Comparison of ENCODE assay signal across 24 cellular contexts in genomic region chr2:74564222-74564621, GRCh38. TPM values are rescaled to one million over a fixed set of nuclear protein-coding genes. Genes with fewer than 3 reads are reported as not detected.
DNase-seq lines count a peak whose midpoint lies in the region; ATAC-seq, FAIRE-seq and TF ChIP-seq lines count a peak whose summit lies in the region.
"Had no signal": no experiment of that assay in that cellular context is flagged by ENCODE, and none has a peak within 500 bp of the region (broad histone marks: within the 10 kb centered on the region; RNA-seq: fewer than 3 reads in every experiment).

No MANE protein-coding gene starts in this region.

- H3K4me1 ChIP-seq in K562 (replicated peaks in 1 of 2; ENCODE audit: control insufficient read depth in 2 of 2, insufficient read depth in 2 of 2, low read length in 2 of 2): peaks cover 6 to 10% of the 10 kb centered on the region in 2 experiments; a peak in 3 of 5 replicates

- H3K9ac ChIP-seq in K562 (ENCODE audit: insufficient read depth in 1 of 2, low read depth in 2 of 2, low read length in 2 of 2): no peak overlapping the region; a peak in 1 of 4 replicates

- no peak for TF ChIP-seq POLR2A in K562 (conservative IDR thresholded peaks at IDR 0.05)

- H3K79me2 ChIP-seq in K562 (ENCODE audit: control insufficient read depth, insufficient read depth, low read length): no peaks in the 10 kb centered on the region

- no peak overlapping the region for H3K4me3 ChIP-seq in AG04449 (ENCODE audit: low read depth, low read length)
- H3K4me3 ChIP-seq in K562: no peak overlapping the region

- CTCF ChIA-PET in AG04449 (lab: Yijun Ruan, JAX): interaction anchor here (1.0 to 1.5 kb wide), 3 partner anchors 9 to 24 kb away, joined by 4 to 5 read pairs (median 5); partner anchors contain the start of gene DOK1
- CTCF ChIA-PET in K562 (lab: Yijun Ruan, JAX; ENCODE audit: low intra/inter-chr PET ratio): no interaction called here

- no peaks in the 10 kb centered on the region for H3K9me1 ChIP-seq in K562 (ENCODE audit: control insufficient read depth, insufficient read depth, low read length)

- no peaks in the 10 kb centered on the region for H3K9me3 ChIP-seq in K562 (replicated peaks; ENCODE audit: control insufficient read depth, insufficient read depth, low read depth, low read length)
- H3K9me3 ChIP-seq: neutrophil had no signal

- no TSS peak for BruUV-seq in K562 (replicated peaks; lab: Mats Ljungman, UMichigan)

- H4K20me1 ChIP-seq in K562 (replicated peaks; ENCODE audit: control insufficient read depth, insufficient read depth, low read length): no peaks in the 10 kb centered on the region

- WGBS in K562 (ENCODE audit: insufficient coverage, low coverage, missing lambda C conversion rate): 17% methylated on average over 5 of the region's 5 CpGs

- no peaks in the 10 kb centered on the region for H3K36me3 ChIP-seq in K562 (ENCODE audit: control insufficient read depth, insufficient read depth, low read length)
- H3K36me3 ChIP-seq: neutrophil had no signal

- TF ChIP-seq CTCF in AG04449 (IDR thresholded peaks at IDR 0.05; ENCODE audit: insufficient read depth, low read length, missing control alignments): no peak
- TF ChIP-seq CTCF in K562 (IDR thresholded peaks at IDR 0.05 in 2 of 3, conservative IDR thresholded peaks at IDR 0.05 in 1 of 3; ENCODE audit: insufficient read depth in 2 of 3, low read depth in 1 of 3, low read length in 3 of 3): no peak

- H2AFZ ChIP-seq in K562 (ENCODE audit: low read depth, low read length): no peak overlapping the region; the same call in 1 of the 2 replicates

- no peak overlapping the region for H3K27ac ChIP-seq in K562 (ENCODE audit: extremely low read depth, low read depth, low read length)
- H3K27ac ChIP-seq: epithelial cell of prostate, neutrophil had no signal

- in situ Hi-C loops in K562 (cut with MboI): no loop called here

- no peak for ATAC-seq in K562
- ATAC-seq in GM21381 (IDR thresholded peaks at IDR 0.05; ENCODE audit: unreplicated experiment): no peak
- ATAC-seq: left ventricle myocardium superior, Right ventricle myocardium inferior had no signal

- peak; percentile 26 for FAIRE-seq in K562 (lab: Jason Lieb, UNC)
- FAIRE-seq: HTR-8/SVneo, urothelium cell line had no signal

- POLR2A ChIA-PET in AG04449 (lab: Yijun Ruan, JAX): interaction anchor here (0.6 to 2.2 kb wide), 4 partner anchors 10 to 29 kb away, joined by 3 to 29 read pairs (median 8); partner anchors contain the start of genes DOK1 and LOXL3
- POLR2A ChIA-PET in K562 (lab: Yijun Ruan, JAX): interaction anchor here (0.7 kb wide), 2 partner anchors 49 to 63 kb away, joined by 3 read pairs; no protein-coding TSS in a partner anchor

- H3K27me3 ChIP-seq in K562 (ENCODE audit: control insufficient read depth in 2 of 2, insufficient read depth in 2 of 2, low read length in 2 of 2): peaks cover 0 to 16% of the 10 kb centered on the region in 2 experiments; a peak in 3 of 5 replicates
- H3K27me3 ChIP-seq: neutrophil had no signal

- intact Hi-C loops in K562 (cut with micrococcal nuclease): no loop called here

- TF ChIP-seq RAD21 in K562 (CRISPR knock-in tag; conservative IDR thresholded peaks at IDR 0.05 in 1 of 2, IDR thresholded peaks at IDR 0.05 in 1 of 2): no peak

- TF ChIP-seq EP300 in K562 (IDR thresholded peaks at IDR 0.05; ENCODE audit: low read length): no peak

- H3K4me2 ChIP-seq in K562 (ENCODE audit: insufficient read depth, low read length): no peak overlapping the region

- peak; percentile 86 for DNase-seq in AG04449 (ENCODE audit: low read depth, low spot score)
- DNase-seq in HT1080 (ENCODE audit: low read depth): peak; percentile 92
- no peak for DNase-seq in K562 (ENCODE audit: extremely low read depth in 1 of 4, low spot score in 3 of 4)
- peak; percentile 19 for DNase-seq in islet precursor cell
- DNase-seq in NCI-H1092 treated with DMSO at 0.1 percent for 48 hours (lab: John Stamatoyannopoulos, UW): no peak
- DNase-seq in cerebellar nuclear complex (lab: John Stamatoyannopoulos, UW): no peak
- no peak for DNase-seq in NCI-H510A (lab: John Stamatoyannopoulos, UW)
- DNase-seq: activated CD4-positive, alpha-beta T cell treated with anti-CD3 and anti-CD28 coated beads, Interleukin-2, amount 50 U/mL, for 48 hours; activated naive CD4-positive, alpha-beta T cell; anterior cingulate cortex; CD4-positive, CD25-positive, alpha-beta regulatory T cell; Kasumi-1; left ventricle myocardium superior; NCI-H1105 treated with DMSO at 0.1 percent for 48 hours; NCI-H2081 treated with DMSO at 0.1 percent for 48 hours; retina had no signal

RNA-seq across cellular contexts. Expression of gene DOK1, which starts 9.7 kb away (rescaled TPM):
- total RNA-seq in HT1080 (2014; rRNA removed; shearing (Covaris generic)): 62.1 and 66.8 TPM in 2 replicates
- polyA plus RNA-seq in HT1080 (2015; cell fraction: cytosol; rRNA removed): 82.6 and 85.9 TPM in 2 replicates
- polyA plus RNA-seq in HT1080 (2015; cell fraction: nucleus; rRNA removed): 102 and 123 TPM in 2 replicates
- total RNA-seq in K562 (2011; cell fraction: chromatin; rRNA removed; ENCODE audit: low replicate concordance): 7.7 and 24.2 TPM in 2 replicates
- total RNA-seq in K562 (2011; cell fraction: nucleolus; rRNA removed): 33.4 and 35.7 TPM in 2 replicates
- total RNA-seq in K562 (2011; cell fraction: nucleoplasm; rRNA removed): 13.4 and 16.5 TPM in 2 replicates
- total RNA-seq in K562 (2014; rRNA removed) (36.4 and 44.5 TPM in 2 replicates), K562 (2014; rRNA removed; fragmentation: Illumina TruSeq; extraction: Trizol) (5.2 and 7.6 TPM in 2 replicates), K562 (2015; rRNA removed; fragmentation: Illumina TruSeq; extraction: Trizol) (16.6 and 16.7 TPM in 2 replicates), K562 (2021) (25.8 and 29.6 TPM in 2 replicates)
- polyA plus RNA-seq in K562 (2011; rRNA removed) (11.3 and 12.0 TPM in 2 replicates), K562 (2014; fragmentation: Illumina TruSeq; extraction: Trizol) (16.1 and 24.2 TPM in 2 replicates), K562 (2014; fragmentation: Nextera tagmentation; extraction: Ambion mirVana) (under 1 TPM; 0.59 to 0.99 TPM), K562 (2014; rRNA removed) (27.7 and 33.0 TPM in 2 replicates)
- polyA plus RNA-seq in K562 (2011; cell fraction: cytosol; rRNA removed): 11.0 and 31.7 TPM in 2 replicates
- polyA plus RNA-seq in K562 (2011; cell fraction: nucleus; rRNA removed): 23.6 and 47.8 TPM in 2 replicates
- 26.9 and 34.5 TPM in 2 replicates for polyA plus RNA-seq in K562 (2012)
- 7.6 and 10.6 TPM in 2 replicates for polyA minus RNA-seq in K562 (2011; rRNA and poly(A)+ RNA removed)
- 14.9 and 16.0 TPM in 2 replicates for polyA minus RNA-seq in K562 (2011; cell fraction: cytosol; rRNA and poly(A)+ RNA removed)
- 20.7 and 21.3 TPM in 2 replicates for polyA minus RNA-seq in K562 (2011; cell fraction: nucleus; rRNA and poly(A)+ RNA removed)

RNA-seq across cellular contexts. Expression of gene LOXL3, which starts 10.5 kb away (rescaled TPM):
- total RNA-seq in HT1080 (2014; rRNA removed; shearing (Covaris generic)): 48.5 and 49.8 TPM in 2 replicates
- polyA plus RNA-seq in HT1080 (2015; cell fraction: cytosol; rRNA removed): 68.7 and 78.7 TPM in 2 replicates
- 416 and 445 TPM in 2 replicates for polyA plus RNA-seq in HT1080 (2015; cell fraction: nucleus; rRNA removed)
- total RNA-seq in K562 (2011; cell fraction: chromatin; rRNA removed; ENCODE audit: low replicate concordance): 2.6 and 3.8 TPM in 2 replicates
- total RNA-seq in K562 (2011; cell fraction: nucleolus; rRNA removed): 2.0 and 2.2 TPM in 2 replicates
- total RNA-seq in K562 (2011; cell fraction: nucleoplasm; rRNA removed): 2.1 and 2.9 TPM in 2 replicates
- total RNA-seq in K562 (2014; rRNA removed): 0.29 and 0.64 TPM in 2 replicates
- total RNA-seq in K562 (2014; rRNA removed; fragmentation: Illumina TruSeq; extraction: Trizol): 0.25 and 0.26 TPM in 2 replicates
- total RNA-seq in K562 (2015; rRNA removed; fragmentation: Illumina TruSeq; extraction: Trizol): 0.22 and 0.23 TPM in 2 replicates
- 0.58 and 0.76 TPM in 2 replicates for total RNA-seq in K562 (2021)
- polyA plus RNA-seq in K562 (2011; rRNA removed): 0.99 and 1.1 TPM in 2 replicates
- polyA plus RNA-seq in K562 (2011; cell fraction: cytosol; rRNA removed): 0.87 and 1.1 TPM in 2 replicates
- polyA plus RNA-seq in K562 (2011; cell fraction: nucleus; rRNA removed): 3.1 and 5.8 TPM in 2 replicates
- 0.59 and 1.7 TPM in 2 replicates for polyA plus RNA-seq in K562 (2012)
- polyA plus RNA-seq in K562 (2014; fragmentation: Illumina TruSeq; extraction: Trizol): 0.31 and 0.48 TPM in 2 replicates
- under 1 TPM; 0.24 to 0.30 TPM for polyA plus RNA-seq in K562 (2014; fragmentation: Nextera tagmentation; extraction: Ambion mirVana)
- polyA plus RNA-seq in K562 (2014; rRNA removed): 0.50 and 1.1 TPM in 2 replicates
- polyA minus RNA-seq in K562 (2011; rRNA and poly(A)+ RNA removed): 0.53 and 0.66 TPM in 2 replicates
- polyA minus RNA-seq in K562 (2011; cell fraction: cytosol; rRNA and poly(A)+ RNA removed): 1.0 TPM in 1 of 2 replicates, not detected in the other
- 1.1 and 1.8 TPM in 2 replicates for polyA minus RNA-seq in K562 (2011; cell fraction: nucleus; rRNA and poly(A)+ RNA removed)

RNA-seq across cellular contexts. Expression of gene HTRA2, which starts 34.5 kb away (rescaled TPM):
- total RNA-seq in HT1080 (2014; rRNA removed; shearing (Covaris generic)): 84.5 and 94.6 TPM in 2 replicates
- 35.8 and 37.6 TPM in 2 replicates for polyA plus RNA-seq in HT1080 (2015; cell fraction: cytosol; rRNA removed)
- 50.7 and 56.3 TPM in 2 replicates for polyA plus RNA-seq in HT1080 (2015; cell fraction: nucleus; rRNA removed)
- 76.3 and 135 TPM in 2 replicates for total RNA-seq in K562 (2011; cell fraction: chromatin; rRNA removed; ENCODE audit: low replicate concordance)
- total RNA-seq in K562 (2011; cell fraction: nucleolus; rRNA removed): 116 and 121 TPM in 2 replicates
- 69.5 and 82.8 TPM in 2 replicates for total RNA-seq in K562 (2011; cell fraction: nucleoplasm; rRNA removed)
- 68.0 and 76.5 TPM in 2 replicates for total RNA-seq in K562 (2014; rRNA removed)
- 48.3 and 54.2 TPM in 2 replicates for total RNA-seq in K562 (2014; rRNA removed; fragmentation: Illumina TruSeq; extraction: Trizol)
- total RNA-seq in K562 (2015; rRNA removed; fragmentation: Illumina TruSeq; extraction: Trizol): 56.7 and 60.5 TPM in 2 replicates
- 66.5 and 72.0 TPM in 2 replicates for total RNA-seq in K562 (2021)
- 45.9 and 59.8 TPM in 2 replicates for polyA plus RNA-seq in K562 (2011; rRNA removed)
- 65.6 and 128 TPM in 2 replicates for polyA plus RNA-seq in K562 (2011; cell fraction: cytosol; rRNA removed)
- polyA plus RNA-seq in K562 (2011; cell fraction: nucleus; rRNA removed): 86.3 and 133 TPM in 2 replicates
- polyA plus RNA-seq in K562 (2012): 62.5 and 70.9 TPM in 2 replicates
- polyA plus RNA-seq in K562 (2014; fragmentation: Illumina TruSeq; extraction: Trizol): 60.7 and 75.7 TPM in 2 replicates
- polyA plus RNA-seq in K562 (2014; fragmentation: Nextera tagmentation; extraction: Ambion mirVana): 10 to 100 TPM; 66.7 to 71.2 TPM
- polyA plus RNA-seq in K562 (2014; rRNA removed): 65.8 and 78.9 TPM in 2 replicates
- polyA minus RNA-seq in K562 (2011; rRNA and poly(A)+ RNA removed): 29.0 and 45.8 TPM in 2 replicates
- polyA minus RNA-seq in K562 (2011; cell fraction: cytosol; rRNA and poly(A)+ RNA removed): 22.2 and 38.4 TPM in 2 replicates
- 58.6 and 61.0 TPM in 2 replicates for polyA minus RNA-seq in K562 (2011; cell fraction: nucleus; rRNA and poly(A)+ RNA removed)

RNA-seq across cellular contexts. Expression of gene AUP1, which starts 34.7 kb away (rescaled TPM):
- 169 and 184 TPM in 2 replicates for total RNA-seq in HT1080 (2014; rRNA removed; shearing (Covaris generic))
- polyA plus RNA-seq in HT1080 (2015; cell fraction: cytosol; rRNA removed): 89.0 and 97.4 TPM in 2 replicates
- polyA plus RNA-seq in HT1080 (2015; cell fraction: nucleus; rRNA removed): 285 and 333 TPM in 2 replicates
- total RNA-seq in K562 (2011; cell fraction: chromatin; rRNA removed; ENCODE audit: low replicate concordance): 396 and 984 TPM in 2 replicates
- total RNA-seq in K562 (2011; cell fraction: nucleolus; rRNA removed): 901 and 928 TPM in 2 replicates
- total RNA-seq in K562 (2011; cell fraction: nucleoplasm; rRNA removed): 568 and 636 TPM in 2 replicates
- 183 and 192 TPM in 2 replicates for total RNA-seq in K562 (2014; rRNA removed)
- 105 and 130 TPM in 2 replicates for total RNA-seq in K562 (2014; rRNA removed; fragmentation: Illumina TruSeq; extraction: Trizol)
- total RNA-seq in K562 (2015; rRNA removed; fragmentation: Illumina TruSeq; extraction: Trizol): 165 and 173 TPM in 2 replicates
- 165 and 166 TPM in 2 replicates for total RNA-seq in K562 (2021)
- polyA plus RNA-seq in K562 (2011; rRNA removed): 118 and 196 TPM in 2 replicates
- polyA plus RNA-seq in K562 (2011; cell fraction: cytosol; rRNA removed): 159 and 372 TPM in 2 replicates
- 1,037 and 1,663 TPM in 2 replicates for polyA plus RNA-seq in K562 (2011; cell fraction: nucleus; rRNA removed)
- polyA plus RNA-seq in K562 (2012): 131 and 205 TPM in 2 replicates
- polyA plus RNA-seq in K562 (2014; fragmentation: Illumina TruSeq; extraction: Trizol): 217 and 245 TPM in 2 replicates
- polyA plus RNA-seq in K562 (2014; fragmentation: Nextera tagmentation; extraction: Ambion mirVana): 100 to 1,000 TPM in 1 of 2 experiments, 10 to 100 TPM in 1; 70.7 to 113 TPM
- 245 and 268 TPM in 2 replicates for polyA plus RNA-seq in K562 (2014; rRNA removed)
- polyA minus RNA-seq in K562 (2011; rRNA and poly(A)+ RNA removed): 48.7 and 121 TPM in 2 replicates
- 56.7 and 112 TPM in 2 replicates for polyA minus RNA-seq in K562 (2011; cell fraction: cytosol; rRNA and poly(A)+ RNA removed)
- 209 and 232 TPM in 2 replicates for polyA minus RNA-seq in K562 (2011; cell fraction: nucleus; rRNA and poly(A)+ RNA removed)

RNA-seq across cellular contexts. Expression of gene DQX1, which starts 38.2 kb away (rescaled TPM):
- total RNA-seq in HT1080 (2014; rRNA removed; shearing (Covaris generic)): 0.13 and 0.18 TPM in 2 replicates
- polyA plus RNA-seq in HT1080 (2015; cell fraction: cytosol; rRNA removed): 0.20 and 0.24 TPM in 2 replicates
- polyA plus RNA-seq in HT1080 (2015; cell fraction: nucleus; rRNA removed): 2.8 and 4.1 TPM in 2 replicates
- total RNA-seq in K562 (2011; cell fraction: chromatin; rRNA removed; ENCODE audit: low replicate concordance): 2.8 and 6.5 TPM in 2 replicates
- total RNA-seq in K562 (2011; cell fraction: nucleolus; rRNA removed): 1.7 and 2.1 TPM in 2 replicates
- total RNA-seq in K562 (2011; cell fraction: nucleoplasm; rRNA removed): 1.7 and 2.0 TPM in 2 replicates
- total RNA-seq in K562 (2014; rRNA removed): 0.73 TPM in 1 of 2 replicates, not detected in the other
- 0.06 and 0.11 TPM in 2 replicates for total RNA-seq in K562 (2014; rRNA removed; fragmentation: Illumina TruSeq; extraction: Trizol)
- 0.30 and 0.33 TPM in 2 replicates for total RNA-seq in K562 (2015; rRNA removed; fragmentation: Illumina TruSeq; extraction: Trizol)
- total RNA-seq in K562 (2021): 0.29 and 0.38 TPM in 2 replicates
- polyA plus RNA-seq in K562 (2011; rRNA removed): 0.18 and 0.46 TPM in 2 replicates
- polyA plus RNA-seq in K562 (2011; cell fraction: cytosol; rRNA removed): 0.03 and 0.24 TPM in 2 replicates
- 3.1 and 4.0 TPM in 2 replicates for polyA plus RNA-seq in K562 (2011; cell fraction: nucleus; rRNA removed)
- 0.18 and 0.25 TPM in 2 replicates for polyA plus RNA-seq in K562 (2012)
- 0.18 TPM in 2 replicates for polyA plus RNA-seq in K562 (2014; fragmentation: Illumina TruSeq; extraction: Trizol)
- polyA plus RNA-seq in K562 (2014; fragmentation: Nextera tagmentation; extraction: Ambion mirVana): under 1 TPM; 0.04 to 0.08 TPM
- polyA plus RNA-seq in K562 (2014; rRNA removed): 0.05 and 0.21 TPM in 2 replicates
- not detected in 2 replicates for polyA minus RNA-seq in K562 (2011; rRNA and poly(A)+ RNA removed)
- not detected in 2 replicates for polyA minus RNA-seq in K562 (2011; cell fraction: cytosol; rRNA and poly(A)+ RNA removed)
- polyA minus RNA-seq in K562 (2011; cell fraction: nucleus; rRNA and poly(A)+ RNA removed): 0.54 and 1.3 TPM in 2 replicates
- total RNA-seq: glomerular endothelial cell, left ventricle myocardium superior, NCI-H460, Right ventricle myocardium inferior had no signal
- polyA plus RNA-seq: CD4-positive, CD25-positive, alpha-beta regulatory T cell had no signal

Comparison
In these comparisons a context has a peak if more than half of its experiments do, and no peak if none do; other contexts are left out.
1. DNase-seq: peak in AG04449 (single experiment), HT1080 (single experiment) and islet precursor cell (single experiment); none in K562 (0 of 4), NCI-H1092 treated with DMSO at 0.1 percent for 48 hours (single experiment), cerebellar nuclear complex (0 of 2) and NCI-H510A (single experiment).
2. RNA of gene LOXL3, which starts 10.5 kb away (total RNA-seq): 48.5 to 49.8 TPM in HT1080; 0.22 to 3.8 TPM in K562; every median in the first group is over 10 times any median in the second.